8 cellular contexts compared by ENCODE assay signal in the genomic region with DNA sequence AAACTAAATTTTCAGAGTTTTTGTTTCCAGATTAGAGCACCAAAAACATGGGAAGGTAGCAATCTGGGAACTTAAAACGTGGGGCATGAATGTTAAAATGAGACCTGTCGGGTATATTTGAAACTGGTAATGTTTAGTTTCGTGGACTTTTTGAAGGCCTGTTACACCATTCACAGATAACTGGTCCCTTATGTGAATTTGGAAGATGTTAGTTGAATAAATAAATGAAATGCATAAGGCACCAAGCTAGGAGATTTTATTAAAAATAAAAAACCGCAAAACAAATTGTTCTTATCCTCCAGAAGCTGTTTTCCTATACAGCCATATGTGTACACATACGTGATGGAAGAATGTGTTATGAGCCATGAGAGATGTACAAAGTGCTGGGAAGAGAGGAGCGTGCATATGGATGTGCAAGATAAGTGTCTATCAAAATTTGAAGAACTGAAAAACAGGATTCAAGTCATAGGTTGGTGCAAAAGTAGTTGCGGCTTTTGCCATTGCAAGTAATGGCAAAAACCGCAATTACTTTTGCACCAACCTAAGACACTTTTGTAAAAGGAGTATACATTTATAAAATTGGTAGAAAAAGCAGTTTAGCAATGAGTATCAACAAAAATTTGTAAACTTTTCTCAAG. TPM values are rescaled to one million over a fixed set of nuclear protein-coding genes. Genes with fewer than 3 reads are reported as not detected.
A peak's percentile ranks its signal among the peaks of the same experiment; 100 is the strongest.
DNase-seq lines count a peak whose midpoint lies in the region; FAIRE-seq and TF ChIP-seq lines count a peak whose summit lies in the region.

No MANE protein-coding gene starts in this region.

- TF ChIP-seq POLR2A in H1 (IDR thresholded peaks at IDR 0.05; ENCODE audit: control extremely low read depth in 1 of 2, low read depth in 2 of 2, low read length in 2 of 2) (no peak), H54 (IDR thresholded peaks at IDR 0.05; ENCODE audit: low read depth, low read length) (no peak)

- peaks cover 21% of the 10 kb centered on the region for H3F3A ChIP-seq in PC-9 (ENCODE audit: insufficient read depth, low read depth)

- no peak for TF ChIP-seq EP300 in H1 (IDR thresholded peaks at IDR 0.05; ENCODE audit: borderline replicate concordance in 1 of 2, low read depth in 2 of 2, low read length in 2 of 2)

- H2BK5ac ChIP-seq in H1 (ENCODE audit: low read depth, low read length), result no peak overlapping the region
- no peak overlapping the region for H2BK5ac ChIP-seq in neuronal stem cell (ENCODE audit: low read length)

- H3K36me3 ChIP-seq in PC-9 (ENCODE audit: low read depth) (no peaks in the 10 kb centered on the region), H1 (ENCODE audit: control insufficient read depth in 2 of 4, insufficient read depth in 4 of 4, low read length in 3 of 4) (no peaks in the 10 kb centered on the region), neuronal stem cell (replicated peaks in 1 of 2; ENCODE audit: control insufficient read depth in 2 of 2, insufficient read depth in 2 of 2, low read length in 2 of 2) (peaks cover 0 to 12% of the 10 kb centered on the region in 2 donors)

- 62% methylated on average over 8 of the region's 8 CpGs; no CpG with 5 or more reads in 1 of the 2 experiments for whole genome bisulfite sequencing in H1 (ENCODE audit: extremely low coverage in 1 of 2, insufficient coverage in 1 of 2, insufficient read length in 1 of 2, insufficient replicate concordance in 2 of 2, low coverage in 1 of 2, low lambda C conversion rate in 2 of 2, missing lambda C conversion rate in 1 of 2), 2 experiments
- no CpG with 5 or more reads among the region's 8 CpGs for WGBS in neuronal stem cell (ENCODE audit: extremely low coverage in 2 of 2, insufficient read length in 2 of 2, insufficient replicate concordance in 1 of 2), 2 donors

- H3K27ac ChIP-seq in PC-9 (peak overlapping the region; percentile 66), H1 (ENCODE audit: low read depth, low read length) (no peak overlapping the region), neuronal stem cell (replicated peaks; ENCODE audit: low read length) (peak overlapping the region; percentile 98)

- H2BK15ac ChIP-seq in H1 (ENCODE audit: low read length) (no peak overlapping the region), neuronal stem cell (ENCODE audit: low read length) (no peak overlapping the region)

- no peak overlapping the region for H4K5ac ChIP-seq in H1 (ENCODE audit: insufficient read length, low read depth, low read length)

- H3K4me3 ChIP-seq in PC-9, result peak overlapping the region; percentile 57
- H3K4me3 ChIP-seq in H1 (ENCODE audit: extremely low read depth in 1 of 4, insufficient read depth in 2 of 4, low read depth in 3 of 4, low read length in 4 of 4), result peak overlapping the region; percentile 67 to 89 (median 70)
- H3K4me3 ChIP-seq in neuronal stem cell (ENCODE audit: low read length in 2 of 2), result peak overlapping the region; percentile 67 to 77

- no peak overlapping the region for H3K23ac ChIP-seq in H1 (ENCODE audit: insufficient read length)
- no peak overlapping the region for H3K23ac ChIP-seq in neuronal stem cell (ENCODE audit: low read depth, low read length, poor library complexity)

- H3K23me2 ChIP-seq in H1 (ENCODE audit: low read depth, low read length), result peaks cover 3% of the 10 kb centered on the region; the same call in 1 of the 2 replicates

- TF ChIP-seq CTCF in PC-9 (conservative IDR thresholded peaks at IDR 0.05) (no peak), H1 (IDR thresholded peaks at IDR 0.05; ENCODE audit: control extremely low read depth in 1 of 3, insufficient read depth in 1 of 3, low read depth in 1 of 3, low read length in 3 of 3) (no peak), D721Med (IDR thresholded peaks at IDR 0.05; ENCODE audit: insufficient read depth, missing control alignments) (no peak)

- H2AFZ ChIP-seq in PC-9, result peak overlapping the region; percentile 80
- 0 out of 2 replicates have a peak overlapping the region, but pooled peaks have one; percentile 29 for H2AFZ ChIP-seq in H1 (ENCODE audit: low read length)
- peak overlapping the region; percentile 98 for H2AFZ ChIP-seq in neuronal stem cell (ENCODE audit: low read length)

- TF ChIP-seq RAD21 in H1 (IDR thresholded peaks at IDR 0.05 in 1 of 2, conservative IDR thresholded peaks at IDR 0.05 in 1 of 2; ENCODE audit: low read depth in 2 of 2, low read length in 2 of 2), result no peak

- H3K4ac ChIP-seq in H1 (replicated peaks; ENCODE audit: insufficient read length, low read depth, low read length) (no peak overlapping the region), neuronal stem cell (ENCODE audit: low read length) (no peak overlapping the region)

- H3K56ac ChIP-seq in H1 (replicated peaks; ENCODE audit: insufficient read length, low read depth, low read length), result no peak overlapping the region

- H3K4me1 ChIP-seq in PC-9 (replicated peaks; ENCODE audit: insufficient read depth) (peaks cover 34% of the 10 kb centered on the region), H1 (replicated peaks in 1 of 4; ENCODE audit: control insufficient read depth in 3 of 4, insufficient read depth in 4 of 4, low read length in 3 of 4) (peaks cover 0 to 7% (median 4%) of the 10 kb centered on the region in 4 experiments; a peak in 4 of 7 replicates), neuronal stem cell (ENCODE audit: control insufficient read depth in 2 of 2, insufficient read depth in 1 of 2, low read depth in 1 of 2, low read length in 2 of 2) (peaks cover 14% of the 10 kb centered on the region in 2 donors)

- TSS peak; percentile 81 for BruUV-seq in PC-9 (replicated peaks; lab: Mats Ljungman, UMichigan)

- CTCF ChIA-PET in PC-9 (lab: Charles Lee) (no interaction called here), H1 (lab: Charles Lee; ENCODE audit: partially characterized antibody) (interaction anchor here (1.6 kb wide), 1 partner anchor 20 kb away, joined by 4 read pairs; no protein-coding TSS in a partner anchor)

- intact Hi-C loops in PC-9 (cut with micrococcal nuclease; ENCODE audit: unreplicated experiment), result loop anchor here (1.0 to 5.0 kb wide), 4 partner anchors 58 to 200 kb away; partner anchors contain the start of genes NOL7 and RANBP9

- H2BK12ac ChIP-seq in H1 (ENCODE audit: low read depth, low read length) (no peak overlapping the region), neuronal stem cell (ENCODE audit: low read length) (no peak overlapping the region)

- POLR2A ChIA-PET in PC-9 (lab: Charles Lee; ENCODE audit: unreplicated experiment) (interaction anchor here (0.5 to 0.7 kb wide), 5 partner anchors 20 to 388 kb away, joined by 3 to 9 read pairs (median 5); no protein-coding TSS in a partner anchor), H1 (lab: Charles Lee; ENCODE audit: partially characterized antibody) (interaction anchor here (0.6 to 2.1 kb wide), 14 partner anchors 7 to 1934 kb away, joined by 3 to 12 read pairs (median 4); partner anchors contain the start of genes RANBP9 and RNF182)

- H3K27me3 ChIP-seq in PC-9 (ENCODE audit: insufficient read depth, low read depth), result no peaks in the 10 kb centered on the region
- H3K27me3 ChIP-seq in H1 (replicated peaks in 1 of 4; ENCODE audit: control insufficient read depth in 3 of 4, extremely low read depth in 1 of 4, insufficient read depth in 3 of 4, low read length in 3 of 4), result no peaks in the 10 kb centered on the region
- no peaks in the 10 kb centered on the region for H3K27me3 ChIP-seq in neuronal stem cell (ENCODE audit: control insufficient read depth in 3 of 3, insufficient read depth in 3 of 3, low read depth in 1 of 3, low read length in 3 of 3)

- no peaks in the 10 kb centered on the region for H3K9me2 ChIP-seq in PC-9 (ENCODE audit: insufficient read depth)

- no peak overlapping the region for H2BK120ac ChIP-seq in H1 (replicated peaks; ENCODE audit: low read depth, low read length)
- no peak overlapping the region for H2BK120ac ChIP-seq in neuronal stem cell (ENCODE audit: low read depth, low read length)

- no peak overlapping the region for H2BK20ac ChIP-seq in H1 (ENCODE audit: low read length)

- H4K91ac ChIP-seq in H1 (replicated peaks; ENCODE audit: insufficient read length, low read length), result no peak overlapping the region
- no peak overlapping the region for H4K91ac ChIP-seq in neuronal stem cell (ENCODE audit: low read depth, low read length, poor library complexity)

- H3K4me2 ChIP-seq in PC-9 (peak overlapping the region; percentile 75), H1 (ENCODE audit: insufficient read depth in 1 of 2, low read depth in 2 of 2, low read length in 2 of 2) (peak overlapping the region; percentile 81 to 87), neuronal stem cell (ENCODE audit: insufficient read depth, low read length, poor library complexity, severe bottlenecking) (peak overlapping the region; percentile 64)

- peak overlapping the region; percentile 43 to 61 (median 52); a peak in 6 of 7 replicates for H3K9ac ChIP-seq in H1 (replicated peaks in 1 of 4; ENCODE audit: extremely low read depth in 1 of 4, low read depth in 3 of 4, low read length in 3 of 4)
- H3K9ac ChIP-seq in neuronal stem cell (ENCODE audit: low read depth, low read length, poor library complexity), result no peak overlapping the region

- no peak overlapping the region for H3K14ac ChIP-seq in H1 (ENCODE audit: insufficient read length)
- H3K14ac ChIP-seq in neuronal stem cell (ENCODE audit: low read length), result no peak overlapping the region

- H3K9me3 ChIP-seq in PC-9 (ENCODE audit: insufficient read depth, low read depth) (no peaks in the 10 kb centered on the region), H1 (ENCODE audit: insufficient read depth in 2 of 2, low read depth in 1 of 2, low read length in 1 of 2) (no peaks in the 10 kb centered on the region), neuronal stem cell (replicated peaks in 1 of 2; ENCODE audit: control insufficient read depth in 2 of 2, insufficient read depth in 1 of 2, low read depth in 1 of 2, low read length in 2 of 2) (no peaks in the 10 kb centered on the region)

- peaks cover 30% of the 10 kb centered on the region for H3K79me2 ChIP-seq in PC-9 (ENCODE audit: low read depth)
- peaks cover 13 to 33% of the 10 kb centered on the region in 2 experiments for H3K79me2 ChIP-seq in H1 (ENCODE audit: control insufficient read depth in 1 of 2, insufficient read depth in 2 of 2, low read length in 2 of 2)

- H4K8ac ChIP-seq in H1 (ENCODE audit: extremely low read depth, insufficient read depth, low read length), result no peak overlapping the region
- no peak overlapping the region for H4K8ac ChIP-seq in neuronal stem cell (ENCODE audit: low read depth, low read length)

- DNase-seq in NCI-H82 (lab: John Stamatoyannopoulos, UW), result peak; percentile 36
- no peak for DNase-seq in NCI-H82 treated with DMSO at 0.1 percent for 48 hours (lab: John Stamatoyannopoulos, UW; ENCODE audit: unreplicated experiment)
- DNase-seq in PC-9, result no peak
- no peak for DNase-seq in H1 (ENCODE audit: low read depth in 1 of 2, low spot score in 2 of 2)
- DNase-seq in neuronal stem cell (ENCODE audit: low spot score), result no peak
- DNase-seq in H54 (ENCODE audit: insufficient read length, low spot score), result no peak
- no peak for DNase-seq in D721Med (ENCODE audit: insufficient read length, low spot score)
- DNase-seq in germinal center (ENCODE audit: low spot score), result no peak

- no peaks in the 10 kb centered on the region for H4K20me1 ChIP-seq in PC-9 (ENCODE audit: insufficient read depth)
- H4K20me1 ChIP-seq in H1 (replicated peaks in 1 of 2; ENCODE audit: control insufficient read depth in 1 of 2, insufficient read depth in 2 of 2, low read length in 2 of 2), result peaks cover 3 to 5% of the 10 kb centered on the region in 2 experiments

- FAIRE-seq in H1 (lab: Jason Lieb, UNC), result no peak
- no peak for FAIRE-seq in H54 (lab: Jason Lieb, UNC)
- no peak for FAIRE-seq in D721Med (lab: Jason Lieb, UNC)

- H3K79me1 ChIP-seq in H1 (ENCODE audit: low read depth, low read length) (peaks cover 14% of the 10 kb centered on the region), neuronal stem cell (ENCODE audit: low read depth, low read length) (no peaks in the 10 kb centered on the region)

- no peak overlapping the region; the same call in 1 of the 2 replicates for H3K18ac ChIP-seq in H1 (ENCODE audit: extremely low read depth, low read length)
- H3K18ac ChIP-seq in neuronal stem cell (ENCODE audit: low read length), result no peak overlapping the region

- H2AK5ac ChIP-seq in H1 (ENCODE audit: low read depth, low read length), result no peak overlapping the region
- no peak overlapping the region for H2AK5ac ChIP-seq in neuronal stem cell (ENCODE audit: low read depth, low read length)

RNA-seq across cellular contexts. Expression of gene MCUR1, which starts 0.7 kb away (rescaled TPM):
- total RNA-seq in PC-9 (2021), result 38.8 and 45.9 TPM in 2 replicates
- total RNA-seq in H1 (2021; fragmentation: NEBNext Ultra II Directional; extraction: Animal tissue kit (Norgen Biotek cat#: 25700)), result 35.9 and 37.3 TPM in 2 replicates
- polyA plus RNA-seq in H1 (2011; rRNA removed), result 7.0 and 9.6 TPM in 2 replicates
- polyA plus RNA-seq in H1 (2011; cell fraction: cytosol; rRNA removed), result 9.3 TPM
- 4.9 TPM for polyA plus RNA-seq in H1 (2011; cell fraction: nucleus; rRNA removed)
- 10.6 to 14.7 TPM (median 12.8 TPM) in 4 replicates for polyA plus RNA-seq in H1 (2012, experiment 1 of 2)
- 4.2 TPM for polyA plus RNA-seq in H1 (2012, experiment 2 of 2)
- polyA plus RNA-seq in H1 (2013, experiment 1 of 2), result 15.5 TPM
- polyA plus RNA-seq in H1 (2013, experiment 2 of 2), result 15.6 TPM
- polyA minus RNA-seq in H1 (2011; rRNA and poly(A)+ RNA removed), result 7.7 and 8.1 TPM in 2 replicates
- polyA minus RNA-seq in H1 (2011; cell fraction: cytosol; rRNA and poly(A)+ RNA removed), result 5.7 TPM
- 9.3 TPM for polyA minus RNA-seq in H1 (2011; cell fraction: nucleus; rRNA and poly(A)+ RNA removed)
- 17.4 TPM for polyA plus RNA-seq in neuronal stem cell (2013, experiment 1 of 2)
- polyA plus RNA-seq in neuronal stem cell (2013, experiment 2 of 2), result 17.8 TPM

Comparison
In these comparisons a context has a peak if more than half of its experiments do, and no peak if none do; other contexts are left out.
1. H2AFZ ChIP-seq: peak in every context shown above with its lines; median percentile 98 in neuronal stem cell; 80 in PC-9; 29 in H1.